Comparison of ENCODE assay signal across 11 cellular contexts in the genomic region with DNA sequence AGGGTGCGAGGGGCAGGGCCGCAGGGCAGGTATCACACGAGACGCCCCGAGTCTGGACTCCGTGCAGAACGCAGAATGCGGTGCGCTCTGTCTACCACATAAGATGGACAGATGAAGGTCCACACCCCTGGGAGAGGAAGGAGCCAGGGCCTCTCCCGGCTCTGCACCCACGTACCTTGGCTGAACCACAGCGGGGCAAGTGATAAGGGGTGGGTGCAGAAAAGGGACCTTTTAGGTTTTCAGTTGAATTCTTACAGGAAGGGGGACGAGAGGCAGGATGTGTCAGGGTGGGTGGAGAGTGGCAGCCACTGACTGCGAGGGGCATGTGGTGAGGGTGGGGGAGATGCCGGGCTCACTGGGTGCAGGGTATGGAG. TPM values are rescaled to one million over a fixed set of nuclear protein-coding genes. Genes with fewer than 3 reads are reported as not detected.
DNase-seq lines count a peak whose midpoint lies in the region; ATAC-seq and TF ChIP-seq lines count a peak whose summit lies in the region.
"Had no signal": no experiment of that assay in that cellular context is flagged by ENCODE, and none has a peak within 500 bp of the region (broad histone marks: within the 10 kb centered on the region; RNA-seq: fewer than 3 reads in every experiment).

No MANE protein-coding gene starts in this region.

- intact Hi-C loops in heart right ventricle (cut with DNase I): no loop called here
- intact Hi-C loops in sigmoid colon (cut with DNase I): no loop called here
- intact Hi-C loops in testis (cut with DNase I; ENCODE audit: low total_unique reads): no loop called here

- H3K4me3 ChIP-seq in GM08714 (ENCODE audit: low read length): peak overlapping the region; percentile 81
- peak overlapping the region in 8 of 10 donors; percentile 3 to 67 (median 42) for H3K4me3 ChIP-seq in heart right ventricle
- H3K4me3 ChIP-seq in sigmoid colon: peak overlapping the region in 3 of 4 donors; percentile 16 to 32 (median 22)
- no peak overlapping the region for H3K4me3 ChIP-seq in testis
- H3K4me3 ChIP-seq: HAP-1, prostate gland had no signal

- DNase-seq in Kasumi-1 (lab: John Stamatoyannopoulos, UW): peak; percentile 37 to 50
- DNase-seq in heart right ventricle: no peak
- DNase-seq in sigmoid colon: no peak
- DNase-seq in NCI-H146 (lab: John Stamatoyannopoulos, UW): no peak
- no peak for DNase-seq in testis
- DNase-seq: NCI-H1436 had no signal

- peak in 3 of 8 donors; percentile 12 to 26 (median 17) for ATAC-seq in heart right ventricle
- no peak for ATAC-seq in GM21576 (IDR thresholded peaks at IDR 0.05; ENCODE audit: unreplicated experiment)
- no peak for ATAC-seq in HG03175 (IDR thresholded peaks at IDR 0.05; ENCODE audit: unreplicated experiment)

- H3K27me3 ChIP-seq in heart right ventricle (peaks cover 0 to 44% (median 33%) of the 10 kb centered on the region in 7 donors), sigmoid colon (peaks cover 4 to 55% (median 34%) of the 10 kb centered on the region in 3 donors), testis (no peaks in the 10 kb centered on the region)

- 17 to 19% methylated on average over 15 of the region's 15 CpGs for WGBS in heart right ventricle, 2 donors
- 22 to 34% methylated on average over 15 of the region's 15 CpGs for WGBS in sigmoid colon, 2 donors
- WGBS in testis, 2 donors: 25 to 31% methylated on average over 10 to 15 of the region's 15 CpGs

- TF ChIP-seq EP300 in sigmoid colon (IDR thresholded peaks at IDR 0.05): no peak

- peaks cover 0 to 3% (median 0%) of the 10 kb centered on the region in 9 donors for H3K36me3 ChIP-seq in heart right ventricle
- no peaks in the 10 kb centered on the region for H3K36me3 ChIP-seq in sigmoid colon
- no peaks in the 10 kb centered on the region for H3K36me3 ChIP-seq in testis (ENCODE audit: low read depth, missing control alignments)
- H3K36me3 ChIP-seq: HAP-1, prostate gland had no signal

- H3K9me3 ChIP-seq in heart right ventricle (no peaks in the 10 kb centered on the region), sigmoid colon (no peaks in the 10 kb centered on the region), testis (no peaks in the 10 kb centered on the region)
- H3K9me3 ChIP-seq: HAP-1, prostate gland had no signal

- H3K4me1 ChIP-seq in heart right ventricle (peaks cover 0 to 60% (median 5%) of the 10 kb centered on the region in 9 donors), sigmoid colon (peaks cover 0 to 5% (median 0%) of the 10 kb centered on the region in 4 donors), testis (peaks cover 7% of the 10 kb centered on the region)
- H3K4me1 ChIP-seq: HAP-1, prostate gland had no signal

- peak overlapping the region in 3 of 10 donors; percentile 7 to 91 (median 50) for H3K27ac ChIP-seq in heart right ventricle
- peak overlapping the region in 3 of 4 donors; percentile 8 to 59 (median 52) for H3K27ac ChIP-seq in sigmoid colon
- peak overlapping the region in 1 of 2 donors; percentile 24 for H3K27ac ChIP-seq in testis
- H3K27ac ChIP-seq: prostate gland had no signal

- TF ChIP-seq CTCF in heart right ventricle (IDR thresholded peaks at IDR 0.05) (no peak), sigmoid colon (IDR thresholded peaks at IDR 0.05) (no peak), testis (IDR thresholded peaks at IDR 0.05) (no peak)

- TF ChIP-seq POLR2A in sigmoid colon (IDR thresholded peaks at IDR 0.05) (no peak), testis (IDR thresholded peaks at IDR 0.05) (no peak)

RNA-seq across cellular contexts. Expression of a gene that starts 0.3 kb away (rescaled TPM):
- total RNA-seq in heart right ventricle (10 to 100 TPM in 1 of 10 donors, 1 to 10 TPM in 4, under 1 TPM in 5; 0.38 to 13.1 (median 1.4) TPM), sigmoid colon (1 to 10 TPM; 2.9 to 6.9 (median 3.3) TPM), testis (1 to 10 TPM; 2.0 to 2.4 TPM)
- polyA plus RNA-seq in heart right ventricle (1 to 10 TPM in 1 of 2 donors, under 1 TPM in 1; 0.95 to 1.9 TPM), sigmoid colon (10 to 100 TPM in 2 of 3 donors, 1 to 10 TPM in 1; 4.8 to 33.5 (median 10.9) TPM), testis (ENCODE audit: insufficient read depth, low read depth, low replicate concordance) (3.7 TPM)

RNA-seq across cellular contexts. Expression of a gene that starts 34.9 kb away (rescaled TPM):
- total RNA-seq in heart right ventricle: 10 to 100 TPM; 28.0 to 41.0 (median 32.5) TPM
- polyA plus RNA-seq in heart right ventricle: 10 to 100 TPM; 29.5 to 38.2 TPM
- total RNA-seq in sigmoid colon: 10 to 100 TPM in 3 of 4 donors, 1 to 10 TPM in 1; 6.1 to 16.9 (median 12.7) TPM
- polyA plus RNA-seq in sigmoid colon: 10 to 100 TPM; 27.3 to 78.1 (median 40.8) TPM
- total RNA-seq in testis: 10 to 100 TPM in 1 of 2 donors, 1 to 10 TPM in 1; 6.8 to 19.0 TPM
- 14.1 TPM for polyA plus RNA-seq in testis (ENCODE audit: insufficient read depth, low read depth, low replicate concordance)

Comparison
In these comparisons a context has a peak if more than half of its experiments do, and no peak if none do; other contexts are left out.
1. H3K4me3 ChIP-seq: peak in GM08714 (single experiment), heart right ventricle (8 of 10) and sigmoid colon (3 of 4); none in testis (0 of 2).
2. DNase-seq: peak in Kasumi-1 (2 of 2); none in heart right ventricle (0 of 2), sigmoid colon (single experiment), NCI-H146 (single experiment) and testis (single experiment).